12 cellular contexts compared by ENCODE assay signal in the genomic region with DNA sequence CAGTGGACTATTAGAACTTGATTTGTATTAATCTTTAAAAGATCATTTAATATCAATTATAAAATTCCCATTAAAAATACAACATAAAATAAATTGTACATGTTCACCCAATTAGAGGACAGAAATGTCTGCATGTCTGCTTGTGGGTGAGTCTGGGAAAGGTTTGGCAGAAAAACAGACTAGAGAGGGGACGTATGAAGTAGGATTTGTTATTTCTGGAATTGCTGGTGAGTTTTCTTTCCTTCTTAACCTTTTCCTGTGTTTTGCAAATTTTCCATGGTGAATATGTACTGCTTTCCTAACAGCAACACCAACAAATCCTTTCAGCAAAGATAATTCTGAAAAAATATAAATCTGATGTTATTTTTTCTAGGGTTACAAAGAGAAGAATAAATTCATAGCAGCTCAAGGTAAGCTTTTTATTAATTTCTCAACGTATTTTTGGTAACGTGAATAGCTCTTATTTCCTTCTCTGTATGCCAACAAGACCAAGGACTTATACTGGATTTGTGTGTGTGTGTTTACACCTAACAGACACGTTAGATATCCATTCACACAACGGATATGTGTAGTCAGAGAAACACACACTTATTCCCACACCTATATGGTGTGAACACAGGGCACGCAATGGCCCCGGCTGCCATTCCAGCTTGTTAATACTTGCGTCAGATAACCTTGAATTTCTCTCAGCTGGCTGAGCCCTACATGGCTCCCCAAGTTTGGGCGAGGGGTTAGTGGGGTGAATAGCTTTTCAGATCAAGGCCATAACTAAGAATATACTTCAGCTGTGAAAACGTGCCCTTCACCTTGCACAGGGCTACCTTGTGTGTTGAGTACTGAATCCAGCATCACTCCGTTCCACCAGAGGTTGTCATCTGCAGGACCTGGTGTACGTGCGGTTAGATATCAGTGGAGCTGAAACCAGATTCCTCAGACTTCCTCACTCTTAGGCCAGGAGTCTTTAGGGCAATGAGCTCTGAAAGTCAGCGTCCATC.
DNase-seq lines count a peak whose midpoint lies in the region; ATAC-seq, FAIRE-seq and TF ChIP-seq lines count a peak whose summit lies in the region.
"Had no signal": no experiment of that assay in that cellular context is flagged by ENCODE, and none has a peak within 500 bp of the region (broad histone marks: within the 10 kb centered on the region; RNA-seq: fewer than 3 reads in every experiment).

No MANE protein-coding gene starts in this region.

- no peak overlapping the region for H2AFZ ChIP-seq in GM12878 (ENCODE audit: control insufficient read depth, low read depth, low read length)
- H2AFZ ChIP-seq in H9 (ENCODE audit: low read length) = no peak overlapping the region

- H3K23me2 ChIP-seq in H9 (ENCODE audit: insufficient read length, low read depth, low read length, poor library complexity, severe bottlenecking) = no peaks in the 10 kb centered on the region

- no peak overlapping the region for H4K8ac ChIP-seq in H9 (replicated peaks; ENCODE audit: insufficient read length, low read depth, low read length)

- H3K36me3 Mint-ChIP-seq in CD8-positive, alpha-beta T cell = peaks cover 62% of the 10 kb centered on the region
- H3K36me3 Mint-ChIP-seq in nephron (ENCODE audit: low read depth) (peaks cover 4% of the 10 kb centered on the region), H9 (ENCODE audit: insufficient read depth in 1 of 3, low read depth in 3 of 3) (no peaks in the 10 kb centered on the region; a peak in 1 of 7 replicates)

- peak overlapping the region; percentile 74 for H3K4me3 Mint-ChIP-seq in CD8-positive, alpha-beta T cell
- H3K4me3 Mint-ChIP-seq in nephron = no peak overlapping the region
- H3K4me3 Mint-ChIP-seq in H9 = no peak overlapping the region

- H3K4me3 ChIP-seq in CD8-positive, alpha-beta T cell (ENCODE audit: low read depth, low read length) = no peak overlapping the region
- H3K4me3 ChIP-seq in GM12878 = no peak overlapping the region

- no peak overlapping the region for H2BK12ac ChIP-seq in H9 (ENCODE audit: insufficient read length, low read depth, low read length)

- H3K27ac Mint-ChIP-seq in CD8-positive, alpha-beta T cell = peak overlapping the region; percentile 92
- peak overlapping the region in 2 of 3 experiments; percentile 5 to 35 for H3K27ac Mint-ChIP-seq in nephron
- no peak overlapping the region; a peak in 2 of 7 replicates for H3K27ac Mint-ChIP-seq in H9
- H3K27ac Mint-ChIP-seq: progenitor cell of endocrine pancreas had no signal

- H3K14ac ChIP-seq in H9 (ENCODE audit: insufficient read depth, low read length) = no peak overlapping the region

- H3K4ac ChIP-seq in H9 (ENCODE audit: low read depth, low read length) = no peak overlapping the region

- H3K79me2 ChIP-seq in GM12878 (ENCODE audit: control insufficient read depth, insufficient read depth, low read length) (no peaks in the 10 kb centered on the region), H9 (ENCODE audit: insufficient read depth, low read length) (no peaks in the 10 kb centered on the region)

- no peaks in the 10 kb centered on the region for H3K9me3 ChIP-seq in CD8-positive, alpha-beta T cell (ENCODE audit: low read length)
- H3K9me3 ChIP-seq in KOPT-K1 (ENCODE audit: insufficient read depth, low read length, poor library complexity, severe bottlenecking) (no peaks in the 10 kb centered on the region), GM12878 (replicated peaks; ENCODE audit: control insufficient read depth, insufficient read depth, low read length) (no peaks in the 10 kb centered on the region), H9 (ENCODE audit: control insufficient read depth, low read depth, low read length) (no peaks in the 10 kb centered on the region)

- SMC1A ChIA-PET in GM12878 (lab: Charles Lee; ENCODE audit: uncharacterized antibody, unreplicated experiment) = interaction anchor here (1.0 to 5.0 kb wide), 5 partner anchors 8 to 63 kb away, joined by 3 to 116 read pairs (median 5); no protein-coding TSS in a partner anchor

- H3K56ac ChIP-seq in H9 (ENCODE audit: insufficient read length, low read depth, low read length) = no peak overlapping the region

- in situ Hi-C loops in GM12878 (cut with MboI) = no loop called here

- H4K20me1 ChIP-seq in GM12878 (ENCODE audit: control insufficient read depth, insufficient read depth) = no peaks in the 10 kb centered on the region
- no peaks in the 10 kb centered on the region for H4K20me1 ChIP-seq in H9 (ENCODE audit: control insufficient read depth, insufficient read depth, insufficient read length)

- H3K79me1 ChIP-seq in H9 (ENCODE audit: insufficient read depth, low read depth, low read length, poor library complexity, severe bottlenecking) = no peaks in the 10 kb centered on the region

- H2BK15ac ChIP-seq in H9 (ENCODE audit: low read depth, low read length) = no peak overlapping the region

- H3K36me3 ChIP-seq in CD8-positive, alpha-beta T cell (ENCODE audit: insufficient read depth, low read length) = peaks cover 10% of the 10 kb centered on the region
- peaks cover 51% of the 10 kb centered on the region for H3K36me3 ChIP-seq in KOPT-K1 (ENCODE audit: insufficient read depth, low read length)
- peaks cover 0 to under 1% of the 10 kb centered on the region in 2 experiments; a peak in 2 of 4 replicates for H3K36me3 ChIP-seq in GM12878 (ENCODE audit: control insufficient read depth in 2 of 2, insufficient read depth in 2 of 2, low read length in 1 of 2)

- RAD21 ChIA-PET in GM12878 (lab: Charles Lee; ENCODE audit: unreplicated experiment) = interaction anchor here (0.9 to 5.5 kb wide), 8 partner anchors 11 to 89 kb away, joined by 3 to 82 read pairs (median 6); a partner anchor contains a TSS

- WGBS in GM12878 (ENCODE audit: insufficient coverage, insufficient replicate concordance, low lambda C conversion rate, missing lambda C conversion rate) = 81% methylated on average over 14 of the region's 14 CpGs
- WGBS in H9 (ENCODE audit: extremely low coverage, insufficient read length, low lambda C conversion rate) = no CpG with 5 or more reads among the region's 14 CpGs

- no peak overlapping the region for H2BK120ac ChIP-seq in H9 (ENCODE audit: low read depth, low read length, poor library complexity, severe bottlenecking)

- POLR2A ChIA-PET in CD8-positive, alpha-beta T cell (lab: Charles Lee) = interaction anchor here (2.1 to 4.2 kb wide), 2 partner anchors 10 to 14 kb away, joined by 10 to 57 read pairs; no protein-coding TSS in a partner anchor
- POLR2A ChIA-PET in GM12878 (lab: Charles Lee) = interaction anchor here (1.6 to 10.2 kb wide), 2 partner anchors 12 to 26 kb away, joined by 5 to 117 read pairs; no protein-coding TSS in a partner anchor

- H4K5ac ChIP-seq in H9 (ENCODE audit: insufficient read length, low read depth, low read length) = no peak overlapping the region

- no peak overlapping the region for H4K91ac ChIP-seq in H9 (ENCODE audit: insufficient read length, low read depth, low read length)

- TF ChIP-seq EP300 in GM12878 (IDR thresholded peaks at IDR 0.05; ENCODE audit: borderline replicate concordance in 1 of 2, control insufficient read depth in 1 of 2, low read depth in 2 of 2, low read length in 2 of 2) = no peak

- H3K18ac ChIP-seq in H9 (ENCODE audit: insufficient read length, low read depth, low read length) = no peak overlapping the region

- TSS peak; percentile 49 for BruUV-seq in GM12878 (replicated peaks; lab: Mats Ljungman, UMichigan)

- H3K27me3 Mint-ChIP-seq in CD8-positive, alpha-beta T cell (ENCODE audit: low read depth) = no peaks in the 10 kb centered on the region
- peaks cover 6% of the 10 kb centered on the region for H3K27me3 Mint-ChIP-seq in nephron (ENCODE audit: low read depth)
- no peaks in the 10 kb centered on the region for H3K27me3 Mint-ChIP-seq in H9 (ENCODE audit: low read depth)

- no peak overlapping the region for H3T11ph ChIP-seq in H9 (ENCODE audit: low read length)

- H3K27ac ChIP-seq in CD8-positive, alpha-beta T cell (ENCODE audit: low read depth, low read length) = no peak overlapping the region
- H3K27ac ChIP-seq in KOPT-K1 (ENCODE audit: low read depth, low read length, poor library complexity, severe bottlenecking) (peak overlapping the region; percentile 69), GM12878 (ENCODE audit: control insufficient read depth, insufficient read depth) (no peak overlapping the region), H9 (ENCODE audit: insufficient read length, low read depth, low read length) (no peak overlapping the region)

- CTCF ChIA-PET in CD8-positive, alpha-beta T cell (lab: Charles Lee) = interaction anchor here (0.7 to 17.3 kb wide), 9 partner anchors 8 to 150 kb away, joined by 3 to 396 read pairs (median 5); no protein-coding TSS in a partner anchor
- CTCF ChIA-PET in GM12878 (lab: Yijun Ruan, JAX) = interaction anchor here (1.0 to 5.0 kb wide), 6 partner anchors 10 to 150 kb away, joined by 3 to 73 read pairs (median 13); no protein-coding TSS in a partner anchor

- H3K4me1 Mint-ChIP-seq in CD8-positive, alpha-beta T cell (ENCODE audit: low read depth) = peaks cover 82% of the 10 kb centered on the region
- H3K4me1 Mint-ChIP-seq in nephron (peaks cover 22% of the 10 kb centered on the region), H9 (peaks cover 26 to 27% of the 10 kb centered on the region in 2 experiments)

- H3K4me2 ChIP-seq in GM12878 (ENCODE audit: control insufficient read depth, insufficient read depth) (no peak overlapping the region), H9 (ENCODE audit: insufficient read depth, insufficient read length, low read length) (no peak overlapping the region)

- H3K9ac ChIP-seq in GM12878 (ENCODE audit: control insufficient read depth, insufficient read depth, low read length) (no peak overlapping the region), H9 (ENCODE audit: extremely low read depth, insufficient read length, low read length) (no peak overlapping the region)

- intact Hi-C loops in CD8-positive, alpha-beta T cell (cut with DNase I, micrococcal nuclease) = loop anchor here in 1 of 2 experiments (5.0 kb wide), 1 partner anchor 66 kb away; a partner anchor contains a TSS
- intact Hi-C loops in GM12878 (cut with micrococcal nuclease; ENCODE audit: unreplicated experiment) = no loop called here

- TF ChIP-seq CTCF in CD8-positive, alpha-beta T cell (IDR thresholded peaks at IDR 0.05) = no peak
- no peak for TF ChIP-seq CTCF in GM12878 (IDR thresholded peaks at IDR 0.05 in 2 of 3, conservative IDR thresholded peaks at IDR 0.05 in 1 of 3; ENCODE audit: control insufficient read depth in 2 of 3, extremely low read depth in 1 of 3, insufficient read depth in 1 of 3, low read depth in 3 of 3, low read length in 3 of 3)
- TF ChIP-seq CTCF in nephron (IDR thresholded peaks at IDR 0.05; ENCODE audit: unreplicated experiment in 3 of 3) = no peak
- no peak for TF ChIP-seq CTCF in H9 (conservative IDR thresholded peaks at IDR 0.05)

- H3K23ac ChIP-seq in H9 (ENCODE audit: insufficient read length, low read depth, low read length) = no peak overlapping the region

- H2BK20ac ChIP-seq in H9 (ENCODE audit: low read depth, low read length, poor library complexity, severe bottlenecking) = no peak overlapping the region

- no peak for DNase-seq in CD8-positive, alpha-beta T cell
- DNase-seq in GM12878 (ENCODE audit: low read depth, low spot score) (no peak), NCI-H345 (lab: John Stamatoyannopoulos, UW) (no peak), H9 (no peak)
- DNase-seq: activated CD4-positive, alpha-beta T cell treated with anti-CD3 and anti-CD28 coated beads for 48 hours; effector memory CD4-positive, alpha-beta T cell; NCI-H510A had no signal

- ATAC-seq in CD8-positive, alpha-beta T cell = no peak
- no peak for ATAC-seq in GM12878
- no peak for ATAC-seq in GM19023 (IDR thresholded peaks at IDR 0.05; ENCODE audit: unreplicated experiment)

- H3K27me3 ChIP-seq in CD8-positive, alpha-beta T cell (ENCODE audit: insufficient read depth, low read length) = no peaks in the 10 kb centered on the region
- no peaks in the 10 kb centered on the region for H3K27me3 ChIP-seq in GM12878 (replicated peaks in 1 of 2; ENCODE audit: control insufficient read depth in 2 of 2, insufficient read depth in 2 of 2, low read length in 1 of 2)
- no peaks in the 10 kb centered on the region for H3K27me3 ChIP-seq in H9 (ENCODE audit: insufficient read depth, low read length)

- H3K4me1 ChIP-seq in CD8-positive, alpha-beta T cell (ENCODE audit: insufficient read depth, low read length) = peaks cover 71% of the 10 kb centered on the region
- H3K4me1 ChIP-seq in GM12878 (ENCODE audit: control insufficient read depth, insufficient read depth, low read length) = peaks cover 36% of the 10 kb centered on the region
- H3K4me1 ChIP-seq in H9 (ENCODE audit: insufficient read depth, low read length) = peaks cover 2% of the 10 kb centered on the region; the same call in 1 of the 2 replicates

- H2AK5ac ChIP-seq in H9 (ENCODE audit: insufficient read length, low read length) = no peak overlapping the region

- no peaks in the 10 kb centered on the region for H3K9me3 Mint-ChIP-seq in CD8-positive, alpha-beta T cell
- no peaks in the 10 kb centered on the region for H3K9me3 Mint-ChIP-seq in nephron
- H3K9me3 Mint-ChIP-seq in H9 = no peaks in the 10 kb centered on the region

- FAIRE-seq in GM12878 (lab: Jason Lieb, UNC) = no peak
- FAIRE-seq: D721Med had no signal

- no peak overlapping the region for H2BK5ac ChIP-seq in H9 (ENCODE audit: insufficient read length, low read length)

- no peak for TF ChIP-seq POLR2A in GM12878 (IDR thresholded peaks at IDR 0.05; ENCODE audit: low read depth, low read length)

- TF ChIP-seq RAD21 in GM12878 (IDR thresholded peaks at IDR 0.05; ENCODE audit: insufficient read depth, low read depth, low read length) = no peak

Comparison
In these comparisons a context has a peak if more than half of its experiments do, and no peak if none do; other contexts are left out.
1. H3K27ac Mint-ChIP-seq: peak in CD8-positive, alpha-beta T cell (single experiment) and nephron (2 of 3); none in H9 (0 of 3).